ENCODE assay signal across 10 cellular contexts in the genomic region with DNA sequence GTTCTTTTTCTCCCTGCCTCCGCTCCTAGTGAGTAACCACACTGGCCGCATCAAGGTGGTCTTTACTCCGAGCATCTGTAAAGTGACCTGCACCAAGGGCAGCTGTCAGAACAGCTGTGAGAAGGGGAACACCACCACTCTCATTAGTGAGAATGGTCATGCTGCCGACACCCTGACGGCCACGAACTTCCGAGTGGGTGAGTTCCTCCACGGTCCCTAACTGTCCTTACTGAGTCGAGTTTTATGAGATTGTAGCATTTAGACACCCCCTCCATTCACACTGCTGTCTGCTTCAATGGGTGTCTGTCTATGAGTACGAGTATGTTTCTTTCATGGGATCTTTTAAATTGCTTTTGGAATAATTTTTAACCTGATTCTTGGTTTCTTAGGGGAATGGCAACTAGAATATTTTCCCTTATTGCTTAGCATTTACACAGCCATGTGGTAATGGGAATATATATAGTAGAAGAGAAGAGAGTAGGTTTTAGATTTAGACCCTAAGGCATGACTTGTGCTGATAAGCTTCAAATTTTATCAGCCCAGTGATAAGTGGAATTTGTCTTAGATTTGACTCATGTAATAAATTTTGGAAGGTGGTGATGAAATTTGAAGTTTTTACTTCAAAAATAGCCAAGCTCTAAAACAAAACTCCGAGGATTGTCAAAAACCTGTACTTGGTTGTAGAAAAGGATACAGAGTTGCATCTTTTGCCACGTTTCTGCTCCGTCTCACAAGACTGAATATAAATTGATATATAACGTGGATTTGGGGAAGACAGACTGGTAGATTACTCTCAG.
DNase-seq lines count a peak whose midpoint lies in the region; FAIRE-seq and TF ChIP-seq lines count a peak whose summit lies in the region.
"Had no signal": no experiment of that assay in that cellular context is flagged by ENCODE, and none has a peak within 500 bp of the region (broad histone marks: within the 10 kb centered on the region; RNA-seq: fewer than 3 reads in every experiment).

No MANE protein-coding gene starts in this region.

- DNase-seq in NCI-H1092 (lab: John Stamatoyannopoulos, UW): peak; percentile 37
- no peak for DNase-seq in NCI-H1092 treated with DMSO at 0.1 percent for 48 hours (lab: John Stamatoyannopoulos, UW)
- DNase-seq in epithelial cell of proximal tubule (ENCODE audit: low read depth): no peak
- DNase-seq in urothelium cell line (ENCODE audit: low spot score): peak; percentile 33
- DNase-seq in activated CD4-positive, alpha-beta T cell treated with anti-CD3 and anti-CD28 coated beads for 1 hour: no peak
- no peak for DNase-seq in Caco-2
- no peak for DNase-seq in effector CD8-positive, alpha-beta T cell (lab: John Stamatoyannopoulos, UW)
- DNase-seq: H7; NK-92 treated with Interleukin-12 subunit alpha and Interleukin-12 subunit beta, amount 100 ng/mL, for 24 hours had no signal

- H3K9me3 ChIP-seq in mucosa of stomach (ENCODE audit: control insufficient read depth, low read length): no peaks in the 10 kb centered on the region
- H3K9me3 ChIP-seq in Caco-2: no peaks in the 10 kb centered on the region

- no peaks in the 10 kb centered on the region for H3K4me1 Mint-ChIP-seq in Caco-2 (ENCODE audit: low read depth, unreplicated experiment)

- H3K36me3 ChIP-seq in mucosa of stomach (ENCODE audit: control insufficient read depth, insufficient read depth, low read length) (no peaks in the 10 kb centered on the region), Caco-2 (ENCODE audit: control insufficient read depth, insufficient read depth, low read length) (no peaks in the 10 kb centered on the region)

- H3K4me3 ChIP-seq in epithelial cell of proximal tubule (ENCODE audit: low read depth, low read length): peak overlapping the region; percentile 47
- no peak overlapping the region for H3K4me3 ChIP-seq in mucosa of stomach (ENCODE audit: low read length)
- H3K4me3 ChIP-seq in Caco-2 (ENCODE audit: low read depth, low read length): no peak overlapping the region

- H3K27me3 ChIP-seq in mucosa of stomach (ENCODE audit: control insufficient read depth, insufficient read depth, low read length) (no peaks in the 10 kb centered on the region), Caco-2 (replicated peaks; ENCODE audit: control insufficient read depth, insufficient read depth, low read length) (no peaks in the 10 kb centered on the region)

- FAIRE-seq in urothelium cell line (lab: Jason Lieb, UNC): no peak

- no TSS peak for BruUV-seq in Caco-2 (replicated peaks; lab: Mats Ljungman, UMichigan)

- H3K27me3 Mint-ChIP-seq in Caco-2 (ENCODE audit: insufficient read depth, unreplicated experiment): no peaks in the 10 kb centered on the region

- H3K4me3 Mint-ChIP-seq in Caco-2 (ENCODE audit: unreplicated experiment): no peak overlapping the region

- H3K9me3 Mint-ChIP-seq in Caco-2 (ENCODE audit: unreplicated experiment): no peaks in the 10 kb centered on the region

- POLR2A ChIA-PET in Caco-2 (lab: Charles Lee): no interaction called here

- TF ChIP-seq CTCF in epithelial cell of proximal tubule (conservative IDR thresholded peaks at IDR 0.05; ENCODE audit: low read depth, low read length) (no peak), Caco-2 (IDR thresholded peaks at IDR 0.05; ENCODE audit: insufficient read depth in 1 of 2, low read depth in 1 of 2, low read length in 1 of 2, severe bottlenecking in 1 of 2, unreplicated experiment in 1 of 2) (no peak)

- H3K27ac Mint-ChIP-seq in Caco-2 (ENCODE audit: unreplicated experiment): no peak overlapping the region

- peak overlapping the region; percentile 45 for H3K9ac ChIP-seq in mucosa of stomach (ENCODE audit: low read length)

- intact Hi-C loops in Caco-2 (cut with micrococcal nuclease; ENCODE audit: unreplicated experiment): no loop called here

- CTCF ChIA-PET in Caco-2 (lab: Charles Lee): no interaction called here

- H3K36me3 Mint-ChIP-seq in Caco-2 (ENCODE audit: insufficient read depth, unreplicated experiment): no peaks in the 10 kb centered on the region

- H3K4me1 ChIP-seq in mucosa of stomach (ENCODE audit: control insufficient read depth, insufficient read depth, low read length) (peaks cover 14% of the 10 kb centered on the region), Caco-2 (no peaks in the 10 kb centered on the region)

Comparison
In these comparisons a context has a peak if more than half of its experiments do, and no peak if none do; other contexts are left out.
1. DNase-seq: peak in NCI-H1092 (single experiment) and urothelium cell line (single experiment); none in NCI-H1092 treated with DMSO at 0.1 percent for 48 hours (single experiment), epithelial cell of proximal tubule (single experiment), activated CD4-positive, alpha-beta T cell treated with anti-CD3 and anti-CD28 coated beads for 1 hour (single experiment), Caco-2 (0 of 2) and effector CD8-positive, alpha-beta T cell (single experiment).